Comparison of ENCODE assay signal across 25 cellular contexts in the genomic region with DNA sequence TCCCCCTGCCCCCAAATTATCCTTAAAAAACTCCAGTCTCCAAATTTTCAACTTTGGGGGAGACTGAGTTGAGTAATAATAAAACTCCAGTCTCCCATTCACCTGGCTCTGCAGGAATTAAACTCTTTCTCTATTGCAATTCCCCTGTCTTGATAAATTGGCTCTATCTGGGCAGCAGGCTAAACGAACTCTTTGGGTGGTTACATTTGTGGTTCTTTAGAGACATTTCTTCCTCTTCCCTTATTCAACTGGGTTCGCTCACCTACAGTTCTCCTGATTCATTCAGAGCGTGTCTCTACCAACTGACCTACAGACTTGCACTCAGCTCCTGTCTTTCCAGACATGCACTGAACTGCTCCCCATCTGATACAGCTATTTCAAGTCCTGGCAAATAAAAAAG.
"Had no signal": no experiment of that assay in that cellular context is flagged by ENCODE, and none has a peak within 500 bp of the region (broad histone marks: within the 10 kb centered on the region; RNA-seq: fewer than 3 reads in every experiment).

No MANE protein-coding gene starts in this region.

- DNase-seq: naive thymus-derived CD8-positive, alpha-beta T cell; nephron progenitor cell; nucleus accumbens; pancreas; psoas muscle; right cardiac atrium; right lobe of liver; sigmoid colon; small intestine; stimulated activated CD4-positive, alpha-beta T cell treated with anti-CD3 and anti-CD28 coated beads, Interleukin-15, amount 100 ng/mL, for 24 hours; stimulated activated CD4-positive, alpha-beta T cell treated with anti-CD3 and anti-CD28 coated beads, Interleukin-2, amount 100 ng/mL, for 24 hours; stimulated activated CD4-positive, alpha-beta T cell treated with anti-CD3 and anti-CD28 coated beads, Interleukin-2, amount 100 ng/mL, for 48 hours; stimulated activated CD4-positive, alpha-beta T cell treated with anti-CD3 and anti-CD28 coated beads, Interleukin-4, amount 100 ng/mL, for 24 hours; stimulated activated naive B cell treated with anti-CD40 and anti-IgM and Interleukin-4, amounts not matched to agents 10 μg/mL and 1 μg/mL and 100 μg/mL, for 72 hours; stimulated activated naive CD4-positive, alpha-beta T cell treated with Interleukin-2 at 50 U/mL for 16 hours; stomach; thyroid gland; trophoblast cell; upper lobe of left lung; uterus had no signal

- H3K27ac ChIP-seq: neutrophil, pancreas, psoas muscle, right lobe of liver, sigmoid colon, stomach, thoracic aorta, thyroid gland, tibial nerve, upper lobe of left lung, uterus had no signal

- ATAC-seq: naive thymus-derived CD8-positive, alpha-beta T cell; natural killer cell treated with Interleukin-12 subunit alpha and Interleukin-12 subunit beta and Interleukin-15 and Interleukin-18, amount 100 ng/mL, for 72 hours; pancreas; psoas muscle; right cardiac atrium; right lobe of liver; stimulated activated effector memory CD8-positive, alpha-beta T cell treated with anti-CD3 and anti-CD28 coated beads, Interleukin-12 subunit alpha, Interleukin-12 subunit beta, amount 100 ng/mL, for 72 hours; stimulated activated naive B cell treated with anti-CD40 and anti-IgM and Interleukin-4, amounts not matched to agents 10 μg/mL and 1 μg/mL and 100 μg/mL, for 72 hours had no signal

- FAIRE-seq: pancreas, small intestine had no signal

- H3K27me3 ChIP-seq: neutrophil, pancreas, right lobe of liver, sigmoid colon, stomach, thyroid gland, tibial nerve, upper lobe of left lung, uterus had no signal

- H3K36me3 ChIP-seq: neutrophil, pancreas, right lobe of liver, sigmoid colon, stomach, thoracic aorta, thyroid gland, upper lobe of left lung, uterus had no signal

- H3K4me3 ChIP-seq: pancreas, psoas muscle, right lobe of liver, sigmoid colon, stomach, thoracic aorta, thyroid gland, tibial nerve, upper lobe of left lung, uterus had no signal

- H3K4me1 ChIP-seq: pancreas, psoas muscle, right lobe of liver, sigmoid colon, stomach, thyroid gland, tibial nerve, uterus had no signal

- H3K9me3 ChIP-seq: neutrophil, pancreas, thyroid gland had no signal
